23 cellular contexts compared by ENCODE assay signal in the genomic region with DNA sequence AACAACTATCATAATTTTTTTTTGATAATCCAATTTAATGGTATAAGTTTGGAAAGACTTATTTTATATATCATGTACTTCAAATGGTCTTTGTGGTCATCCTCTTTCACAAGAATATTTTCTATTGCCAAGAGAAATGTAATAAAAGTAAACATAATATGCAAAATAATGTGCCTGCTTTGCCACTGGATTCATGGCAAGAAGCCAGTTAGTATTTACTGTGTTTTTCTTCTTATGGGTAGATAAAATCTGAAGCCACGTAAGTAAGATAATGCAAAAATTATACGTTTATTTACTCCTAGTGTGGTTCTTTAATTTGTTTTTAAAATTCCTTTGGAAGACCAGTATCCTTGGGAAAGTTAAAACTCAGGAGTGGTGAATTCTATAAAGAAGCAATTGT.
A peak's percentile ranks its signal among the peaks of the same experiment; 100 is the strongest.
DNase-seq lines count a peak whose midpoint lies in the region; ATAC-seq and TF ChIP-seq lines count a peak whose summit lies in the region.
"Had no signal": no experiment of that assay in that cellular context is flagged by ENCODE, and none has a peak within 500 bp of the region (broad histone marks: within the 10 kb centered on the region; RNA-seq: fewer than 3 reads in every experiment).

No MANE protein-coding gene starts in this region.

- no peak overlapping the region for H3K27ac Mint-ChIP-seq in stimulated activated effector memory CD8-positive, alpha-beta T cell treated with anti-CD3 and anti-CD28 coated beads, Interleukin-12 subunit alpha, Interleukin-12 subunit beta, amount 100 ng/mL, for 72 hours
- H3K27ac Mint-ChIP-seq: CD4-positive, alpha-beta memory T cell; H9 had no signal

- H3K27me3 Mint-ChIP-seq in activated T-cell treated with anti-CD3 and anti-CD28 coated beads, Interleukin-2, amount 50 U/mL, for 4 hours (ENCODE audit: low read depth): peaks cover 5% of the 10 kb centered on the region
- H3K27me3 Mint-ChIP-seq: CD4-positive, alpha-beta memory T cell had no signal

- H3K4me3 ChIP-seq in MM.1S (ENCODE audit: low read length): no peak overlapping the region
- H3K4me3 ChIP-seq: PC-9, SJSA1 had no signal

- no peaks in the 10 kb centered on the region for H3K9me3 ChIP-seq in MM.1S (replicated peaks; ENCODE audit: insufficient read depth, low read length)
- H3K9me3 ChIP-seq: Caco-2, SJSA1 had no signal

- H3K9me3 Mint-ChIP-seq in activated T-cell treated with anti-CD3 and anti-CD28 coated beads, Interleukin-2, amount 50 U/mL, for 4 hours: no peaks in the 10 kb centered on the region
- no peaks in the 10 kb centered on the region for H3K9me3 Mint-ChIP-seq in stimulated activated effector memory CD8-positive, alpha-beta T cell treated with anti-CD3 and anti-CD28 coated beads, Interleukin-12 subunit alpha, Interleukin-12 subunit beta, amount 100 ng/mL, for 72 hours
- H3K9me3 Mint-ChIP-seq: CD4-positive, alpha-beta memory T cell had no signal

- no peaks in the 10 kb centered on the region for H3F3A ChIP-seq in MM.1S (ENCODE audit: insufficient read depth, low read length)

- no peaks in the 10 kb centered on the region for H3K9me2 ChIP-seq in MM.1S (replicated peaks; ENCODE audit: insufficient read depth, low read length)

- H3K4me2 ChIP-seq in MM.1S (ENCODE audit: low read depth, low read length): no peak overlapping the region
- H3K4me2 ChIP-seq: PC-9 had no signal

- H3K4me3 Mint-ChIP-seq in activated T-cell treated with anti-CD3 and anti-CD28 coated beads, Interleukin-2, amount 50 U/mL, for 4 hours: no peak overlapping the region
- no peak overlapping the region for H3K4me3 Mint-ChIP-seq in stimulated activated effector memory CD8-positive, alpha-beta T cell treated with anti-CD3 and anti-CD28 coated beads, Interleukin-12 subunit alpha, Interleukin-12 subunit beta, amount 100 ng/mL, for 72 hours
- H3K4me3 Mint-ChIP-seq: CD4-positive, alpha-beta memory T cell; H9 had no signal

- no peaks in the 10 kb centered on the region for H3K27me3 ChIP-seq in MM.1S (replicated peaks; ENCODE audit: insufficient read depth, low read length)
- H3K27me3 ChIP-seq: SJSA1 had no signal

- no peak overlapping the region for H2AFZ ChIP-seq in MM.1S (ENCODE audit: low read length)
- H2AFZ ChIP-seq: PC-9 had no signal

- DNase-seq in H4 (ENCODE audit: low spot score) (peak; percentile 89), M059J (ENCODE audit: low read depth) (peak; percentile 44), amniotic epithelial cell (ENCODE audit: low read depth) (peak; percentile 58), MM.1S (no peak)
- DNase-seq in activated T-cell treated with anti-CD3 and anti-CD28 coated beads, Interleukin-2, amount 50 U/mL, for 4 hours: no peak
- no peak for DNase-seq in stimulated activated effector memory CD8-positive, alpha-beta T cell treated with anti-CD3 and anti-CD28 coated beads, Interleukin-12 subunit alpha, Interleukin-12 subunit beta, amount 100 ng/mL, for 72 hours (ENCODE audit: low spot score in 2 of 2)
- DNase-seq: C1 segment of cervical spinal cord; Caco-2; CD4-positive, alpha-beta memory T cell; H9; KG1; NCI-H1105; NCI-H1436 treated with DMSO at 0.1 percent for 48 hours; NCI-H187 treated with DMSO at 0.1 percent for 48 hours; NCI-H2107; NCI-H524; NCI-H774; PC-9; Right ventricle myocardium superior; RPMI8226; T-helper 1 cell had no signal

- no peaks in the 10 kb centered on the region for H3K36me3 Mint-ChIP-seq in activated T-cell treated with anti-CD3 and anti-CD28 coated beads, Interleukin-2, amount 50 U/mL, for 4 hours (ENCODE audit: insufficient read depth)
- H3K36me3 Mint-ChIP-seq in stimulated activated effector memory CD8-positive, alpha-beta T cell treated with anti-CD3 and anti-CD28 coated beads, Interleukin-12 subunit alpha, Interleukin-12 subunit beta, amount 100 ng/mL, for 72 hours: no peaks in the 10 kb centered on the region
- H3K36me3 Mint-ChIP-seq: CD4-positive, alpha-beta memory T cell had no signal

- no peak for ATAC-seq in activated T-cell treated with anti-CD3 and anti-CD28 coated beads, Interleukin-2, amount 50 U/mL, for 4 hours
- ATAC-seq in GM19397 (IDR thresholded peaks at IDR 0.05; ENCODE audit: unreplicated experiment): no peak
- no peak for ATAC-seq in stimulated activated effector memory CD8-positive, alpha-beta T cell treated with anti-CD3 and anti-CD28 coated beads, Interleukin-12 subunit alpha, Interleukin-12 subunit beta, amount 100 ng/mL, for 72 hours

- H3K9ac ChIP-seq in MM.1S (ENCODE audit: low read length): no peak overlapping the region

- no peaks in the 10 kb centered on the region for H3K79me2 ChIP-seq in MM.1S (ENCODE audit: low read length)

- no peak overlapping the region for H3K27ac ChIP-seq in MM.1S (ENCODE audit: low read length)
- H3K27ac ChIP-seq: PC-9, SJSA1 had no signal

- no peaks in the 10 kb centered on the region for H4K20me1 ChIP-seq in MM.1S (ENCODE audit: insufficient read depth, low read length)

- H3K4me1 ChIP-seq in MM.1S (ENCODE audit: low read length): no peaks in the 10 kb centered on the region
- H3K4me1 ChIP-seq: SJSA1 had no signal

- no peak for TF ChIP-seq CTCF in MM.1S (IDR thresholded peaks at IDR 0.05; ENCODE audit: low read length)

- no peaks in the 10 kb centered on the region for H3K36me3 ChIP-seq in MM.1S (replicated peaks; ENCODE audit: insufficient read depth, low read length)
- H3K36me3 ChIP-seq: SJSA1 had no signal

- no peaks in the 10 kb centered on the region for H3K4me1 Mint-ChIP-seq in activated T-cell treated with anti-CD3 and anti-CD28 coated beads, Interleukin-2, amount 50 U/mL, for 4 hours (ENCODE audit: low read depth)
- H3K4me1 Mint-ChIP-seq in stimulated activated effector memory CD8-positive, alpha-beta T cell treated with anti-CD3 and anti-CD28 coated beads, Interleukin-12 subunit alpha, Interleukin-12 subunit beta, amount 100 ng/mL, for 72 hours: no peaks in the 10 kb centered on the region
- H3K4me1 Mint-ChIP-seq: CD4-positive, alpha-beta memory T cell had no signal

Comparison
In these comparisons a context has a peak if more than half of its experiments do, and no peak if none do; other contexts are left out.
1. DNase-seq: peak in H4 (single experiment), M059J (single experiment) and amniotic epithelial cell (single experiment); none in activated T-cell treated with anti-CD3 and anti-CD28 coated beads, Interleukin-2, amount 50 U/mL, for 4 hours (single experiment), MM.1S (single experiment) and stimulated activated effector memory CD8-positive, alpha-beta T cell treated with anti-CD3 and anti-CD28 coated beads, Interleukin-12 subunit alpha, Interleukin-12 subunit beta, amount 100 ng/mL, for 72 hours (0 of 2).